In genomic region chr3:128591728-128592426, GRCh38 we compare ENCODE assay signal across 16 cellular contexts. TPM values are rescaled to one million over a fixed set of nuclear protein-coding genes. Genes with fewer than 3 reads are reported as not detected.
A peak's percentile ranks its signal among the peaks of the same experiment; 100 is the strongest.
DNase-seq lines count a peak whose midpoint lies in the region; ATAC-seq lines count a peak whose summit lies in the region.
"Had no signal": no experiment of that assay in that cellular context is flagged by ENCODE, and none has a peak within 500 bp of the region (broad histone marks: within the 10 kb centered on the region; RNA-seq: fewer than 3 reads in every experiment).

No MANE protein-coding gene starts in this region.

- H3K4me3 Mint-ChIP-seq in activated naive CD8-positive, alpha-beta T cell treated with anti-CD3 and anti-CD28 coated beads for 36 hours, result no peak overlapping the region
- no peak overlapping the region for H3K4me3 Mint-ChIP-seq in stimulated activated naive CD8-positive, alpha-beta T cell treated with anti-CD3 and anti-CD28 coated beads, Interleukin-15, Interleukin-2, amounts not matched to agents 100 ng/mL and 50 ng/mL, for 24 hours

- ATAC-seq in HG03135 (IDR thresholded peaks at IDR 0.05; ENCODE audit: unreplicated experiment) (no peak), HG02759 (IDR thresholded peaks at IDR 0.05; ENCODE audit: unreplicated experiment) (no peak)

- H3K36me3 Mint-ChIP-seq in activated naive CD8-positive, alpha-beta T cell treated with anti-CD3 and anti-CD28 coated beads for 36 hours, result no peaks in the 10 kb centered on the region
- no peaks in the 10 kb centered on the region for H3K36me3 Mint-ChIP-seq in stimulated activated naive CD8-positive, alpha-beta T cell treated with anti-CD3 and anti-CD28 coated beads, Interleukin-15, Interleukin-2, amounts not matched to agents 100 ng/mL and 50 ng/mL, for 24 hours (ENCODE audit: low read depth)

- peaks cover 8% of the 10 kb centered on the region for H3K4me1 Mint-ChIP-seq in activated naive CD8-positive, alpha-beta T cell treated with anti-CD3 and anti-CD28 coated beads for 36 hours
- H3K4me1 Mint-ChIP-seq in stimulated activated naive CD8-positive, alpha-beta T cell treated with anti-CD3 and anti-CD28 coated beads, Interleukin-15, Interleukin-2, amounts not matched to agents 100 ng/mL and 50 ng/mL, for 24 hours (ENCODE audit: low read depth), result peaks cover 33% of the 10 kb centered on the region

- peak; percentile 24 for DNase-seq in activated naive CD4-positive, alpha-beta T cell treated with Interleukin-2 at 50 U/mL for 16 hours
- DNase-seq in activated naive CD4-positive, alpha-beta T cell treated with anti-CD3 and anti-CD28 coated beads, Interleukin-2, amount 50 U/mL, for 16 hours, result no peak
- DNase-seq in SKM-1 (lab: John Stamatoyannopoulos, UW; ENCODE audit: unreplicated experiment) (peak; percentile 57), cerebellum (ENCODE audit: low spot score) (no peak)
- no peak for DNase-seq in activated naive CD8-positive, alpha-beta T cell treated with anti-CD3 and anti-CD28 coated beads for 36 hours
- DNase-seq: activated effector memory CD4-positive, alpha-beta T cell treated with anti-CD3 and anti-CD28 coated beads, Interleukin-2, amount 50 U/mL, for 16 hours; caudate nucleus; DMS79 treated with DMSO at 0.1 percent for 48 hours; glutamatergic neuron; IMR-90; NCI-H524 treated with DMSO at 0.1 percent for 48 hours; stimulated activated CD4-positive, alpha-beta T cell treated with anti-CD3 and anti-CD28 coated beads, Interleukin-2, amount 100 ng/mL, for 24 hours; uterus had no signal

- no peaks in the 10 kb centered on the region for H3K27me3 Mint-ChIP-seq in activated naive CD8-positive, alpha-beta T cell treated with anti-CD3 and anti-CD28 coated beads for 36 hours
- H3K27me3 Mint-ChIP-seq in stimulated activated naive CD8-positive, alpha-beta T cell treated with anti-CD3 and anti-CD28 coated beads, Interleukin-15, Interleukin-2, amounts not matched to agents 100 ng/mL and 50 ng/mL, for 24 hours, result no peaks in the 10 kb centered on the region

- peaks cover 3% of the 10 kb centered on the region for H3K9me3 Mint-ChIP-seq in activated naive CD8-positive, alpha-beta T cell treated with anti-CD3 and anti-CD28 coated beads for 36 hours
- no peaks in the 10 kb centered on the region for H3K9me3 Mint-ChIP-seq in stimulated activated naive CD8-positive, alpha-beta T cell treated with anti-CD3 and anti-CD28 coated beads, Interleukin-15, Interleukin-2, amounts not matched to agents 100 ng/mL and 50 ng/mL, for 24 hours

- H3K27ac Mint-ChIP-seq in activated naive CD8-positive, alpha-beta T cell treated with anti-CD3 and anti-CD28 coated beads for 36 hours, result peak overlapping the region; percentile 66
- H3K27ac Mint-ChIP-seq in stimulated activated naive CD8-positive, alpha-beta T cell treated with anti-CD3 and anti-CD28 coated beads, Interleukin-15, Interleukin-2, amounts not matched to agents 100 ng/mL and 50 ng/mL, for 24 hours, result peak overlapping the region; percentile 85

RNA-seq across cellular contexts. Expression of gene RPN1, which starts 58.7 kb away (rescaled TPM):
- 100 to 1,000 TPM; 148 to 149 TPM for total RNA-seq in activated naive CD8-positive, alpha-beta T cell treated with anti-CD3 and anti-CD28 coated beads for 36 hours
- total RNA-seq in cerebellum, result 146 TPM

Comparison
In these comparisons a context has a peak if more than half of its experiments do, and no peak if none do; other contexts are left out.
1. DNase-seq: peak in activated naive CD4-positive, alpha-beta T cell treated with Interleukin-2 at 50 U/mL for 16 hours (single experiment) and SKM-1 (single experiment); none in activated naive CD4-positive, alpha-beta T cell treated with anti-CD3 and anti-CD28 coated beads, Interleukin-2, amount 50 U/mL, for 16 hours (single experiment), activated naive CD8-positive, alpha-beta T cell treated with anti-CD3 and anti-CD28 coated beads for 36 hours (single experiment) and cerebellum (single experiment).